16 cellular contexts compared by ENCODE assay signal in genomic region chr4:137960371-137961050, GRCh38.
DNase-seq lines count a peak whose midpoint lies in the region; ATAC-seq, FAIRE-seq and TF ChIP-seq lines count a peak whose summit lies in the region.
"Had no signal": no experiment of that assay in that cellular context is flagged by ENCODE, and none has a peak within 500 bp of the region (broad histone marks: within the 10 kb centered on the region; RNA-seq: fewer than 3 reads in every experiment).

No MANE protein-coding gene starts in this region.

- H3K9ac ChIP-seq in keratinocyte (ENCODE audit: control insufficient read depth, extremely low read depth, insufficient read depth, low read length): no peak overlapping the region

- H3K27ac ChIP-seq in keratinocyte (ENCODE audit: control insufficient read depth, insufficient read depth, low read length) (peak overlapping the region; percentile 85), OCI-LY7 (ENCODE audit: low read depth, low read length, poor library complexity, severe bottlenecking) (no peak overlapping the region)
- H3K27ac ChIP-seq: thyroid gland had no signal

- peak; percentile 56 for FAIRE-seq in keratinocyte (lab: Jason Lieb, UNC)
- FAIRE-seq: GM12891 had no signal

- intact Hi-C loops in MCF 10A (cut with micrococcal nuclease): loop anchor here (2.0 kb wide), 1 partner anchor 74 kb away; no protein-coding TSS in a partner anchor
- intact Hi-C loops in activated T-helper 1 cell treated with anti-CD3 and anti-CD28 coated beads, Interleukin-12 subunit alpha, Interleukin-12 subunit beta, Interleukin-2, Interleukin-4 antibody, amounts not matched to agents 30 ng/mL and 10 ng/mL and 1 ng/mL, durations not matched to agents 14 hours and 24 hours and 36 hours (cut with micrococcal nuclease): no loop called here
- intact Hi-C loops in OCI-LY7 (cut with micrococcal nuclease; ENCODE audit: unreplicated experiment): no loop called here

- H3K27me3 Mint-ChIP-seq in MCF 10A (ENCODE audit: insufficient read depth, unreplicated experiment): no peaks in the 10 kb centered on the region
- H3K27me3 Mint-ChIP-seq in activated T-helper 1 cell treated with anti-CD3 and anti-CD28 coated beads, Interleukin-12 subunit alpha, Interleukin-12 subunit beta, Interleukin-2, Interleukin-4 antibody, amounts not matched to agents 30 ng/mL and 10 ng/mL and 1 ng/mL, durations not matched to agents 14 hours and 24 hours and 36 hours (ENCODE audit: insufficient read depth): no peaks in the 10 kb centered on the region
- H3K27me3 Mint-ChIP-seq: activated naive CD8-positive, alpha-beta T cell treated with anti-CD3 and anti-CD28 coated beads, Interleukin-2, amount 50 U/mL, for 24 hours had no signal

- H3K4me1 Mint-ChIP-seq in MCF 10A (ENCODE audit: insufficient read depth, unreplicated experiment): peaks cover 47% of the 10 kb centered on the region
- H3K4me1 Mint-ChIP-seq in activated T-helper 1 cell treated with anti-CD3 and anti-CD28 coated beads, Interleukin-12 subunit alpha, Interleukin-12 subunit beta, Interleukin-2, Interleukin-4 antibody, amounts not matched to agents 30 ng/mL and 10 ng/mL and 1 ng/mL, durations not matched to agents 14 hours and 24 hours and 36 hours (ENCODE audit: low read depth): no peaks in the 10 kb centered on the region
- H3K4me1 Mint-ChIP-seq: activated naive CD8-positive, alpha-beta T cell treated with anti-CD3 and anti-CD28 coated beads, Interleukin-2, amount 50 U/mL, for 24 hours; endodermal cell had no signal

- peaks cover 43% of the 10 kb centered on the region for H3K4me1 ChIP-seq in keratinocyte (ENCODE audit: control insufficient read depth, extremely low read depth, insufficient read depth, low read length)
- no peaks in the 10 kb centered on the region for H3K4me1 ChIP-seq in OCI-LY7 (ENCODE audit: insufficient read depth, low read length, poor library complexity, severe bottlenecking)

- no peaks in the 10 kb centered on the region for H3K9me3 ChIP-seq in keratinocyte (ENCODE audit: control insufficient read depth, low read depth, low read length)
- no peaks in the 10 kb centered on the region for H3K9me3 ChIP-seq in OCI-LY7 (ENCODE audit: low read length)
- H3K9me3 ChIP-seq: thyroid gland had no signal

- peak; percentile 76 for DNase-seq in HT1080 (ENCODE audit: low read depth)
- peak; percentile 82 for DNase-seq in MCF 10A (ENCODE audit: unreplicated experiment)
- DNase-seq in keratinocyte (ENCODE audit: low read depth, low spot score): peak; percentile 38
- no peak for DNase-seq in activated CD4-positive, alpha-beta T cell treated with anti-CD3 and anti-CD28 coated beads, Interleukin-2, amount 50 U/mL, for 48 hours
- no peak for DNase-seq in activated T-helper 1 cell treated with anti-CD3 and anti-CD28 coated beads, Interleukin-12 subunit alpha, Interleukin-12 subunit beta, Interleukin-2, Interleukin-4 antibody, amounts not matched to agents 30 ng/mL and 10 ng/mL and 1 ng/mL, durations not matched to agents 14 hours and 24 hours and 36 hours (ENCODE audit: low spot score)
- DNase-seq in OCI-LY7 (ENCODE audit: low spot score): no peak
- DNase-seq: activated CD8-positive, alpha-beta memory T cell treated with anti-CD3 and anti-CD28 coated beads, Interleukin-2, amount 50 U/mL, for 48 hours; activated naive CD8-positive, alpha-beta T cell treated with anti-CD3 and anti-CD28 coated beads, Interleukin-2, amount 50 U/mL, for 24 hours; DMS 273 treated with DMSO at 0.1 percent for 48 hours; endodermal cell; NCI-H1105; NCI-H524; SHP77 had no signal

- peak overlapping the region; percentile 1 for H2AFZ ChIP-seq in keratinocyte (ENCODE audit: control insufficient read depth, low read length)
- no peak overlapping the region for H2AFZ ChIP-seq in OCI-LY7 (ENCODE audit: low read length)

- H3K4me3 ChIP-seq in keratinocyte (ENCODE audit: control insufficient read depth in 2 of 3, extremely low read depth in 1 of 3, insufficient read depth in 2 of 3, low read depth in 1 of 3, low read length in 3 of 3): peak overlapping the region in 2 of 3 experiments; percentile 13 to 22
- no peak overlapping the region for H3K4me3 ChIP-seq in OCI-LY7 (ENCODE audit: low read depth, low read length, poor library complexity, severe bottlenecking)
- H3K4me3 ChIP-seq: thyroid gland had no signal

- H3K4me3 Mint-ChIP-seq in MCF 10A (ENCODE audit: unreplicated experiment): peak overlapping the region; percentile 66
- H3K4me3 Mint-ChIP-seq in activated T-helper 1 cell treated with anti-CD3 and anti-CD28 coated beads, Interleukin-12 subunit alpha, Interleukin-12 subunit beta, Interleukin-2, Interleukin-4 antibody, amounts not matched to agents 30 ng/mL and 10 ng/mL and 1 ng/mL, durations not matched to agents 14 hours and 24 hours and 36 hours: no peak overlapping the region
- H3K4me3 Mint-ChIP-seq: activated naive CD8-positive, alpha-beta T cell treated with anti-CD3 and anti-CD28 coated beads, Interleukin-2, amount 50 U/mL, for 24 hours; endodermal cell had no signal

- no peaks in the 10 kb centered on the region for H3K36me3 Mint-ChIP-seq in MCF 10A (ENCODE audit: insufficient read depth, unreplicated experiment)
- H3K36me3 Mint-ChIP-seq in activated T-helper 1 cell treated with anti-CD3 and anti-CD28 coated beads, Interleukin-12 subunit alpha, Interleukin-12 subunit beta, Interleukin-2, Interleukin-4 antibody, amounts not matched to agents 30 ng/mL and 10 ng/mL and 1 ng/mL, durations not matched to agents 14 hours and 24 hours and 36 hours (ENCODE audit: low read depth): no peaks in the 10 kb centered on the region

- no peaks in the 10 kb centered on the region for H3K9me2 ChIP-seq in OCI-LY7 (ENCODE audit: insufficient read depth, low read length)

- H3K9me1 ChIP-seq in keratinocyte (ENCODE audit: control insufficient read depth, extremely low read depth, insufficient read depth, low read length): no peaks in the 10 kb centered on the region

- ATAC-seq in HG03025 (IDR thresholded peaks at IDR 0.05; ENCODE audit: low FRiP score, unreplicated experiment): no peak
- ATAC-seq: activated naive CD8-positive, alpha-beta T cell treated with anti-CD3 and anti-CD28 coated beads, Interleukin-2, amount 50 U/mL, for 24 hours had no signal

- POLR2A ChIA-PET in MCF 10A (lab: Yijun Ruan, JAX): interaction anchor here (0.6 to 2.2 kb wide), 14 partner anchors 13 to 282 kb away, joined by 3 to 15 read pairs (median 4); partner anchors contain the start of gene SLC7A11
- POLR2A ChIA-PET in OCI-LY7 (lab: Charles Lee): interaction anchor here (0.7 to 1.4 kb wide), 2 partner anchors 9 to 25 kb away, joined by 3 read pairs; no protein-coding TSS in a partner anchor

- H3K27me3 ChIP-seq in keratinocyte (ENCODE audit: control insufficient read depth, extremely low read depth, insufficient read depth, low read length): no peaks in the 10 kb centered on the region
- H3K27me3 ChIP-seq: thyroid gland had no signal

- H4K20me1 ChIP-seq in keratinocyte (ENCODE audit: control insufficient read depth, extremely low read depth, insufficient read depth, low read length): no peaks in the 10 kb centered on the region
- H4K20me1 ChIP-seq in OCI-LY7 (ENCODE audit: insufficient read depth, low read length): no peaks in the 10 kb centered on the region

- BruUV-seq in MCF 10A (replicated peaks; lab: Mats Ljungman, UMichigan): no TSS peak
- BruUV-seq in OCI-LY7 (replicated peaks; lab: Mats Ljungman, UMichigan): no TSS peak

- CTCF ChIA-PET in MCF 10A (lab: Yijun Ruan, JAX): interaction anchor here (0.6 to 2.4 kb wide), 6 partner anchors 53 to 140 kb away, joined by 3 to 11 read pairs (median 4); no protein-coding TSS in a partner anchor
- CTCF ChIA-PET in OCI-LY7 (lab: Charles Lee; ENCODE audit: unreplicated experiment): no interaction called here

- H3K9me3 Mint-ChIP-seq in MCF 10A (ENCODE audit: unreplicated experiment): no peaks in the 10 kb centered on the region
- H3K9me3 Mint-ChIP-seq in activated T-helper 1 cell treated with anti-CD3 and anti-CD28 coated beads, Interleukin-12 subunit alpha, Interleukin-12 subunit beta, Interleukin-2, Interleukin-4 antibody, amounts not matched to agents 30 ng/mL and 10 ng/mL and 1 ng/mL, durations not matched to agents 14 hours and 24 hours and 36 hours: no peaks in the 10 kb centered on the region
- H3K9me3 Mint-ChIP-seq: activated naive CD8-positive, alpha-beta T cell treated with anti-CD3 and anti-CD28 coated beads, Interleukin-2, amount 50 U/mL, for 24 hours; endodermal cell had no signal

- H3K79me2 ChIP-seq in keratinocyte (ENCODE audit: control insufficient read depth, insufficient read depth, low read length) (no peaks in the 10 kb centered on the region), OCI-LY7 (ENCODE audit: insufficient read depth, low read depth, low read length) (no peaks in the 10 kb centered on the region)

- dilution Hi-C loops in keratinocyte (cut with MboI; ENCODE audit: extremely low pct_ligation_motif_present, low sequenced_read_pairs): no loop called here

- H3K36me3 ChIP-seq in keratinocyte (ENCODE audit: control insufficient read depth in 2 of 2, extremely low read depth in 1 of 2, insufficient read depth in 2 of 2, low read length in 2 of 2) (no peaks in the 10 kb centered on the region), OCI-LY7 (ENCODE audit: insufficient read depth, low read length) (no peaks in the 10 kb centered on the region)
- H3K36me3 ChIP-seq: thyroid gland had no signal

- H3K4me2 ChIP-seq in keratinocyte (ENCODE audit: control insufficient read depth, extremely low read depth, insufficient read depth, low read depth, low read length): peak overlapping the region; percentile 73
- no peak overlapping the region for H3K4me2 ChIP-seq in OCI-LY7 (ENCODE audit: low read length)

- no peak for TF ChIP-seq CTCF in MCF 10A (IDR thresholded peaks at IDR 0.05; ENCODE audit: unreplicated experiment)
- TF ChIP-seq CTCF in keratinocyte (optimal IDR thresholded peaks at IDR 0.05 in 1 of 3, IDR thresholded peaks at IDR 0.05 in 1 of 3, conservative IDR thresholded peaks at IDR 0.05 in 1 of 3; ENCODE audit: extremely low read depth in 1 of 3, insufficient read depth in 2 of 3, low read length in 3 of 3): no peak
- TF ChIP-seq CTCF in OCI-LY7 (conservative IDR thresholded peaks at IDR 0.05; ENCODE audit: low read length): no peak

- peak overlapping the region; percentile 97 for H3K27ac Mint-ChIP-seq in MCF 10A (ENCODE audit: low read depth, unreplicated experiment)
- no peak overlapping the region for H3K27ac Mint-ChIP-seq in activated T-helper 1 cell treated with anti-CD3 and anti-CD28 coated beads, Interleukin-12 subunit alpha, Interleukin-12 subunit beta, Interleukin-2, Interleukin-4 antibody, amounts not matched to agents 30 ng/mL and 10 ng/mL and 1 ng/mL, durations not matched to agents 14 hours and 24 hours and 36 hours
- H3K27ac Mint-ChIP-seq: activated naive CD8-positive, alpha-beta T cell treated with anti-CD3 and anti-CD28 coated beads, Interleukin-2, amount 50 U/mL, for 24 hours; endodermal cell had no signal

Comparison
In these comparisons a context has a peak if more than half of its experiments do, and no peak if none do; other contexts are left out.
1. DNase-seq: peak in HT1080 (single experiment), MCF 10A (single experiment) and keratinocyte (single experiment); none in activated CD4-positive, alpha-beta T cell treated with anti-CD3 and anti-CD28 coated beads, Interleukin-2, amount 50 U/mL, for 48 hours (0 of 2), activated T-helper 1 cell treated with anti-CD3 and anti-CD28 coated beads, Interleukin-12 subunit alpha, Interleukin-12 subunit beta, Interleukin-2, Interleukin-4 antibody, amounts not matched to agents 30 ng/mL and 10 ng/mL and 1 ng/mL, durations not matched to agents 14 hours and 24 hours and 36 hours (single experiment) and OCI-LY7 (single experiment).